1 cellular context compared by ENCODE assay signal in genomic region chr10:74039561-74040145, GRCh38.
TF ChIP-seq lines count a peak whose summit lies in the region.

No MANE protein-coding gene starts in this region.

TF ChIP-seq in GM23338, 12 proteins besides CTCF, POLR2A, EP300 and RAD21 (continued from another document):
- TF ChIP-seq, protein P1, sequence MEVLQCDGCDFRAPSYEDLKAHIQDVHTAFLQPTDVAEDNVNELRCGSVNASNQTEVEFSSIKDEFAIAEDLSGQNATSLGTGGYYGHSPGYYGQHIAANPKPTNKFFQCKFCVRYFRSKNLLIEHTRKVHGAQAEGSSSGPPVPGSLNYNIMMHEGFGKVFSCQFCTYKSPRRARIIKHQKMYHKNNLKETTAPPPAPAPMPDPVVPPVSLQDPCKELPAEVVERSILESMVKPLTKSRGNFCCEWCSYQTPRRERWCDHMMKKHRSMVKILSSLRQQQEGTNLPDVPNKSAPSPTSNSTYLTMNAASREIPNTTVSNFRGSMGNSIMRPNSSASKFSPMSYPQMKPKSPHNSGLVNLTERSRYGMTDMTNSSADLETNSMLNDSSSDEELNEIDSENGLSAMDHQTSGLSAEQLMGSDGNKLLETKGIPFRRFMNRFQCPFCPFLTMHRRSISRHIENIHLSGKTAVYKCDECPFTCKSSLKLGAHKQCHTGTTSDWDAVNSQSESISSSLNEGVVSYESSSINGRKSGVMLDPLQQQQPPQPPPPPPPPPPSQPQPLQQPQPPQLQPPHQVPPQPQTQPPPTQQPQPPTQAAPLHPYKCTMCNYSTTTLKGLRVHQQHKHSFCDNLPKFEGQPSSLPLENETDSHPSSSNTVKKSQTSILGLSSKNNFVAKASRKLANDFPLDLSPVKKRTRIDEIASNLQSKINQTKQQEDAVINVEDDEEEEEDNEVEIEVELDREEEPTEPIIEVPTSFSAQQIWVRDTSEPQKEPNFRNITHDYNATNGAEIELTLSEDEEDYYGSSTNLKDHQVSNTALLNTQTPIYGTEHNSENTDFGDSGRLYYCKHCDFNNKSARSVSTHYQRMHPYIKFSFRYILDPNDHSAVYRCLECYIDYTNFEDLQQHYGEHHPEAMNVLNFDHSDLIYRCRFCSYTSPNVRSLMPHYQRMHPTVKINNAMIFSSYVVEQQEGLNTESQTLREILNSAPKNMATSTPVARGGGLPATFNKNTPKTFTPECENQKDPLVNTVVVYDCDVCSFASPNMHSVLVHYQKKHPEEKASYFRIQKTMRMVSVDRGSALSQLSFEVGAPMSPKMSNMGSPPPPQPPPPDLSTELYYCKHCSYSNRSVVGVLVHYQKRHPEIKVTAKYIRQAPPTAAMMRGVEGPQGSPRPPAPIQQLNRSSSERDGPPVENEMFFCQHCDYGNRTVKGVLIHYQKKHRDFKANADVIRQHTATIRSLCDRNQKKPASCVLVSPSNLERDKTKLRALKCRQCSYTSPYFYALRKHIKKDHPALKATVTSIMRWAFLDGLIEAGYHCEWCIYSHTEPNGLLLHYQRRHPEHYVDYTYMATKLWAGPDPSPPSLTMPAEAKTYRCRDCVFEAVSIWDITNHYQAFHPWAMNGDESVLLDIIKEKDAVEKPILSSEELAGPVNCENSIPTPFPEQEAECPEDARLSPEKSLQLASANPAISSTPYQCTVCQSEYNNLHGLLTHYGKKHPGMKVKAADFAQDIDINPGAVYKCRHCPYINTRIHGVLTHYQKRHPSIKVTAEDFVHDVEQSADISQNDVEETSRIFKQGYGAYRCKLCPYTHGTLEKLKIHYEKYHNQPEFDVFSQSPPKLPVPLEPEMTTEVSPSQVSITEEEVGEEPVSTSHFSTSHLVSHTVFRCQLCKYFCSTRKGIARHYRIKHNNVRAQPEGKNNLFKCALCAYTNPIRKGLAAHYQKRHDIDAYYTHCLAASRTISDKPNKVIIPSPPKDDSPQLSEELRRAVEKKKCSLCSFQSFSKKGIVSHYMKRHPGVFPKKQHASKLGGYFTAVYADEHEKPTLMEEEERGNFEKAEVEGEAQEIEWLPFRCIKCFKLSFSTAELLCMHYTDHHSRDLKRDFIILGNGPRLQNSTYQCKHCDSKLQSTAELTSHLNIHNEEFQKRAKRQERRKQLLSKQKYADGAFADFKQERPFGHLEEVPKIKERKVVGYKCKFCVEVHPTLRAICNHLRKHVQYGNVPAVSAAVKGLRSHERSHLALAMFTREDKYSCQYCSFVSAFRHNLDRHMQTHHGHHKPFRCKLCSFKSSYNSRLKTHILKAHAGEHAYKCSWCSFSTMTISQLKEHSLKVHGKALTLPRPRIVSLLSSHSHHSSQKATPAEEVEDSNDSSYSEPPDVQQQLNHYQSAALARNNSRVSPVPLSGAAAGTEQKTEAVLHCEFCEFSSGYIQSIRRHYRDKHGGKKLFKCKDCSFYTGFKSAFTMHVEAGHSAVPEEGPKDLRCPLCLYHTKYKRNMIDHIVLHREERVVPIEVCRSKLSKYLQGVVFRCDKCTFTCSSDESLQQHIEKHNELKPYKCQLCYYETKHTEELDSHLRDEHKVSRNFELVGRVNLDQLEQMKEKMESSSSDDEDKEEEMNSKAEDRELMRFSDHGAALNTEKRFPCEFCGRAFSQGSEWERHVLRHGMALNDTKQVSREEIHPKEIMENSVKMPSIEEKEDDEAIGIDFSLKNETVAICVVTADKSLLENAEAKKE (CRISPR knock-in tag; IDR thresholded peaks at IDR 0.05) = no peak
- TF ChIP-seq EZH2phosphoT487 (IDR thresholded peaks at IDR 0.05; ENCODE audit: unreplicated experiment) (no peak), POLR2AphosphoS5 (IDR thresholded peaks at IDR 0.05; ENCODE audit: low read depth) (no peak), JUNB (IDR thresholded peaks at IDR 0.05; ENCODE audit: unreplicated experiment) (no peak), ZNF331 (CRISPR knock-in tag; IDR thresholded peaks at IDR 0.05; ENCODE audit: low read depth) (no peak), EZH2 (IDR thresholded peaks at IDR 0.05; ENCODE audit: low read depth, unreplicated experiment) (no peak), CREB1 (CRISPR knock-in tag; IDR thresholded peaks at IDR 0.05; ENCODE audit: low read depth) (no peak), ZNF114 (CRISPR knock-in tag; IDR thresholded peaks at IDR 0.05) (no peak), STAT1 (IDR thresholded peaks at IDR 0.05; ENCODE audit: unreplicated experiment) (no peak), REST (IDR thresholded peaks at IDR 0.05; ENCODE audit: unreplicated experiment) (no peak), NANOG (IDR thresholded peaks at IDR 0.05; ENCODE audit: borderline replicate concordance) (no peak)
TF ChIP-seq in GM23338: peak in this region for 0.
